In genomic region chr12:105986779-105987686, GRCh38 we compare ENCODE assay signal across 13 cellular contexts.
DNase-seq lines count a peak whose midpoint lies in the region; ATAC-seq, FAIRE-seq and TF ChIP-seq lines count a peak whose summit lies in the region.
"Had no signal": no experiment of that assay in that cellular context is flagged by ENCODE, and none has a peak within 500 bp of the region (broad histone marks: within the 10 kb centered on the region; RNA-seq: fewer than 3 reads in every experiment).

No MANE protein-coding gene starts in this region.

- TF ChIP-seq CTCF in bronchial epithelial cell (IDR thresholded peaks at IDR 0.05; ENCODE audit: insufficient read depth, low read length, severe bottlenecking), result no peak

- H3K27me3 ChIP-seq in bronchial epithelial cell (ENCODE audit: control insufficient read depth, insufficient read depth, low read length), result no peaks in the 10 kb centered on the region
- H3K27me3 ChIP-seq: esophagus muscularis mucosa had no signal

- no peak overlapping the region for H3K4me3 ChIP-seq in bronchial epithelial cell (ENCODE audit: low read depth, low read length)
- H3K4me3 ChIP-seq: esophagus muscularis mucosa had no signal

- no peak for ATAC-seq in GM18858 (IDR thresholded peaks at IDR 0.05; ENCODE audit: unreplicated experiment)

- H3K36me3 ChIP-seq in bronchial epithelial cell (ENCODE audit: control insufficient read depth, insufficient read depth, low read length), result no peaks in the 10 kb centered on the region
- H3K36me3 ChIP-seq: esophagus muscularis mucosa had no signal

- FAIRE-seq in bronchial epithelial cell (lab: Jason Lieb, UNC), result no peak

- peak; percentile 87 for DNase-seq in EL
- peak; percentile 24 for DNase-seq in M059J (ENCODE audit: low read depth)
- peak; percentile 56 for DNase-seq in bronchial epithelial cell (ENCODE audit: low read depth)
- peak; percentile 65 for DNase-seq in myocyte (ENCODE audit: low read depth)
- no peak for DNase-seq in NOMO-1 treated with dmso at 0.1 percent for 144 hours (lab: John Stamatoyannopoulos, UW; ENCODE audit: unreplicated experiment)
- no peak for DNase-seq in NCI-H1092 (lab: John Stamatoyannopoulos, UW)
- no peak for DNase-seq in foreskin melanocyte
- DNase-seq: activated CD4-positive, alpha-beta T cell treated with anti-CD3 and anti-CD28 coated beads, Interleukin-2, amount 50 U/mL, for 1 hour; GDM1; stimulated activated CD4-positive, alpha-beta T cell treated with anti-CD3 and anti-CD28 coated beads, Interleukin-4, amount 100 ng/mL, for 4 hours; T-helper 2 cell had no signal

Comparison
In these comparisons a context has a peak if more than half of its experiments do, and no peak if none do; other contexts are left out.
1. DNase-seq: peak in EL (single experiment), M059J (single experiment), bronchial epithelial cell (single experiment) and myocyte (single experiment); none in NOMO-1 treated with dmso at 0.1 percent for 144 hours (single experiment), NCI-H1092 (single experiment) and foreskin melanocyte (single experiment).